ENCODE assay signal across 10 cellular contexts in the genomic region with DNA sequence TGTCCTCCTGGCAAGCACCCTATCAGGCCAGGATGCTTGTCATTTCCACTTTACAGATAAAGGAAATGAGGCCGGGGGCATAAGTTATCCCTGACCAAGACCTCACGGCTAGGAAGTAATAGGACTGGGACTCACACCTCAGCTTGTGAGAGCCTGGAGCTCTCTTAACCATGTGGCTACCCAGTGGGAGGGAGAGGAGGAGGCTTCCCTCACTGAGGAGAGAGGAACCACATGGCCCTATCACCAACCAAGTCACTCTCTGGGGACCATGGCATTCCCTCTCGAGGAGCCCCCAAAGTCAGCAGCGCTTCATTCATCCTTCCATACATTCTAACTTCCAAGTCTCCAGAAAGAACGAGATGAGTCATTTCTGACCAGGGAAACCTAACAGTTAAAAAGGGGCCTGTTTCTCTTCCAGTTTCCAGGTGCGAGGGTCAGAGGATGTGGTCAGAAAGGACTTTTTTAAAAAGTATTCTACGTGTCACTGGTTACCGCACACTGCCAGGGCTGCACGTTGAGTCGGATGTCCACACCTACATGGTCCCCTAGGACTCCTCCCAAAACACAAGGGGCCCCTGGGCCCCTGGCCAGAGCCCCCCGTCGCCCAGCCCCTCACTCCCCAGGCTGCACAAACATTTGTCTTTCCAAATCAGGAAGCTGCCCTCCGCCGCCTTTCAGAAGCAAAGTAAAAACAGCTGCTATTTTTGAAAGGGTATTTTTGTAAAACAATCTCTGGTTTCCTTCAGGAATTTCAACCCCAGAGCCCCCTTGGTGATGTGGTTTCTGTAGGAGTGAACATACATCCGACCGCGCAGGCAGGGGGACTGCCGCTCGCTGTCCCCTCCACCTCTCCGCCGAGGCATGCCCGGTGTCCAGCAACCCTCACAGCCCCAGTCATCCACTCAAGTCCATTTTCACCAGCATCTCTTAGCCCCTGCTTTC.
DNase-seq lines count a peak whose midpoint lies in the region; ATAC-seq lines count a peak whose summit lies in the region.
"Had no signal": no experiment of that assay in that cellular context is flagged by ENCODE, and none has a peak within 500 bp of the region (broad histone marks: within the 10 kb centered on the region; RNA-seq: fewer than 3 reads in every experiment).

No MANE protein-coding gene starts in this region.

- DNase-seq in T-helper 1 cell, result no peak
- DNase-seq in astrocyte of the hippocampus (ENCODE audit: low read depth, low spot score), result peak; percentile 38
- no peak for DNase-seq in activated CD4-positive, alpha-beta memory T cell treated with anti-CD3 and anti-CD28 coated beads, Interleukin-2, amount 10 ng/mL, durations not matched to agents 7 days and 5 days
- no peak for DNase-seq in Kasumi-1 (lab: John Stamatoyannopoulos, UW)
- no peak for DNase-seq in NCI-H774 (lab: John Stamatoyannopoulos, UW)

- ATAC-seq in HG03045 (IDR thresholded peaks at IDR 0.05; ENCODE audit: unreplicated experiment), result peak; percentile 70
- peak; percentile 79 for ATAC-seq in stimulated activated memory B cell treated with anti-CD40 and anti-IgM and Interleukin-4, amounts not matched to agents 10 μg/mL and 1 μg/mL and 100 μg/mL, for 72 hours
- ATAC-seq: A549, esophagus mucosa had no signal

- H3K36me3 Mint-ChIP-seq in T-helper 1 cell treated with Interleukin-12 subunit alpha and Interleukin-12 subunit beta and Interleukin-4 antibody, amounts not matched to agents 30 μg/mL and 1 μg/mL, for 36 hours (ENCODE audit: low read depth), result peaks cover 5% of the 10 kb centered on the region
- no peaks in the 10 kb centered on the region for H3K36me3 Mint-ChIP-seq in stimulated activated memory B cell treated with anti-CD40 and anti-IgM and Interleukin-4, amounts not matched to agents 10 μg/mL and 1 μg/mL and 100 μg/mL, for 72 hours
- H3K36me3 Mint-ChIP-seq in activated CD4-positive, alpha-beta memory T cell treated with anti-CD3 and anti-CD28 coated beads, Interleukin-2, amount 10 ng/mL, durations not matched to agents 7 days and 5 days (ENCODE audit: low read depth), result no peaks in the 10 kb centered on the region

- CTCF ChIA-PET in activated CD4-positive, alpha-beta memory T cell treated with anti-CD3 and anti-CD28 coated beads, Interleukin-2, amount 10 ng/mL, durations not matched to agents 7 days and 5 days (lab: Charles Lee), result interaction anchor here (0.8 to 2.4 kb wide), 3 partner anchors 167 to 227 kb away, joined by 4 to 9 read pairs (median 7); no protein-coding TSS in a partner anchor

- POLR2A ChIA-PET in activated CD4-positive, alpha-beta memory T cell treated with anti-CD3 and anti-CD28 coated beads, Interleukin-2, amount 10 ng/mL, durations not matched to agents 7 days and 5 days (lab: Charles Lee), result no interaction called here

- H3K4me3 Mint-ChIP-seq in T-helper 1 cell treated with Interleukin-12 subunit alpha and Interleukin-12 subunit beta and Interleukin-4 antibody, amounts not matched to agents 30 μg/mL and 1 μg/mL, for 36 hours, result peak overlapping the region; percentile 23
- peak overlapping the region; percentile 69 for H3K4me3 Mint-ChIP-seq in stimulated activated memory B cell treated with anti-CD40 and anti-IgM and Interleukin-4, amounts not matched to agents 10 μg/mL and 1 μg/mL and 100 μg/mL, for 72 hours
- H3K4me3 Mint-ChIP-seq in activated CD4-positive, alpha-beta memory T cell treated with anti-CD3 and anti-CD28 coated beads, Interleukin-2, amount 10 ng/mL, durations not matched to agents 7 days and 5 days, result no peak overlapping the region

- peaks cover 9% of the 10 kb centered on the region for H3K9me3 Mint-ChIP-seq in T-helper 1 cell treated with Interleukin-12 subunit alpha and Interleukin-12 subunit beta and Interleukin-4 antibody, amounts not matched to agents 30 μg/mL and 1 μg/mL, for 36 hours
- H3K9me3 Mint-ChIP-seq in stimulated activated memory B cell treated with anti-CD40 and anti-IgM and Interleukin-4, amounts not matched to agents 10 μg/mL and 1 μg/mL and 100 μg/mL, for 72 hours, result peaks cover 4% of the 10 kb centered on the region
- peaks cover 10% of the 10 kb centered on the region for H3K9me3 Mint-ChIP-seq in activated CD4-positive, alpha-beta memory T cell treated with anti-CD3 and anti-CD28 coated beads, Interleukin-2, amount 10 ng/mL, durations not matched to agents 7 days and 5 days

- peaks cover 27% of the 10 kb centered on the region for H3K4me1 Mint-ChIP-seq in T-helper 1 cell treated with Interleukin-12 subunit alpha and Interleukin-12 subunit beta and Interleukin-4 antibody, amounts not matched to agents 30 μg/mL and 1 μg/mL, for 36 hours (ENCODE audit: low read depth)
- peaks cover 41% of the 10 kb centered on the region for H3K4me1 Mint-ChIP-seq in stimulated activated memory B cell treated with anti-CD40 and anti-IgM and Interleukin-4, amounts not matched to agents 10 μg/mL and 1 μg/mL and 100 μg/mL, for 72 hours
- peaks cover 14% of the 10 kb centered on the region for H3K4me1 Mint-ChIP-seq in activated CD4-positive, alpha-beta memory T cell treated with anti-CD3 and anti-CD28 coated beads, Interleukin-2, amount 10 ng/mL, durations not matched to agents 7 days and 5 days

- peak overlapping the region; percentile 15 for H3K27ac Mint-ChIP-seq in T-helper 1 cell treated with Interleukin-12 subunit alpha and Interleukin-12 subunit beta and Interleukin-4 antibody, amounts not matched to agents 30 μg/mL and 1 μg/mL, for 36 hours
- H3K27ac Mint-ChIP-seq in stimulated activated memory B cell treated with anti-CD40 and anti-IgM and Interleukin-4, amounts not matched to agents 10 μg/mL and 1 μg/mL and 100 μg/mL, for 72 hours, result peak overlapping the region; percentile 72
- H3K27ac Mint-ChIP-seq in activated CD4-positive, alpha-beta memory T cell treated with anti-CD3 and anti-CD28 coated beads, Interleukin-2, amount 10 ng/mL, durations not matched to agents 7 days and 5 days, result no peak overlapping the region

- H3K27me3 Mint-ChIP-seq in T-helper 1 cell treated with Interleukin-12 subunit alpha and Interleukin-12 subunit beta and Interleukin-4 antibody, amounts not matched to agents 30 μg/mL and 1 μg/mL, for 36 hours (ENCODE audit: low read depth), result peaks cover 3% of the 10 kb centered on the region
- peaks cover 7% of the 10 kb centered on the region for H3K27me3 Mint-ChIP-seq in stimulated activated memory B cell treated with anti-CD40 and anti-IgM and Interleukin-4, amounts not matched to agents 10 μg/mL and 1 μg/mL and 100 μg/mL, for 72 hours
- peaks cover 3% of the 10 kb centered on the region for H3K27me3 Mint-ChIP-seq in activated CD4-positive, alpha-beta memory T cell treated with anti-CD3 and anti-CD28 coated beads, Interleukin-2, amount 10 ng/mL, durations not matched to agents 7 days and 5 days
